Comparison of ENCODE assay signal across 17 cellular contexts in genomic region chr4:7792616-7793015, GRCh38.
DNase-seq lines count a peak whose midpoint lies in the region; ATAC-seq, FAIRE-seq and TF ChIP-seq lines count a peak whose summit lies in the region.
"Had no signal": no experiment of that assay in that cellular context is flagged by ENCODE, and none has a peak within 500 bp of the region (broad histone marks: within the 10 kb centered on the region; RNA-seq: fewer than 3 reads in every experiment).

No MANE protein-coding gene starts in this region.

- peaks cover 15% of the 10 kb centered on the region for H3K27me3 Mint-ChIP-seq in memory B cell

- H3K27ac Mint-ChIP-seq in memory B cell, result no peak overlapping the region

- H3K36me3 ChIP-seq in Karpas-422 (ENCODE audit: insufficient read depth, low read length), result no peaks in the 10 kb centered on the region
- H3K36me3 ChIP-seq in neuronal stem cell (replicated peaks in 1 of 2; ENCODE audit: control insufficient read depth in 2 of 2, insufficient read depth in 2 of 2, low read length in 2 of 2), result peaks cover 3 to 5% of the 10 kb centered on the region in 2 donors
- peaks cover 0 to 5% of the 10 kb centered on the region in 2 donors for H3K36me3 ChIP-seq in adrenal gland (replicated peaks in 1 of 2)

- no peak overlapping the region for H3K27ac ChIP-seq in Karpas-422 (ENCODE audit: low read length)
- no peak overlapping the region for H3K27ac ChIP-seq in neuronal stem cell (replicated peaks; ENCODE audit: low read length)
- H3K27ac ChIP-seq in adrenal gland, result no peak overlapping the region
- H3K27ac ChIP-seq: left lung, PC-9, tibial artery had no signal

- intact Hi-C loops in adrenal gland (cut with DNase I), result no loop called here

- FAIRE-seq in GM12892 (lab: Jason Lieb, UNC), result peak; percentile 76
- FAIRE-seq: K562 had no signal

- H3K4me2 ChIP-seq in Karpas-422 (ENCODE audit: low read depth, low read length, poor library complexity, severe bottlenecking) (peak overlapping the region; percentile 24), neuronal stem cell (ENCODE audit: insufficient read depth, low read length, poor library complexity, severe bottlenecking) (no peak overlapping the region)
- H3K4me2 ChIP-seq: PC-9 had no signal

- H3K4me1 Mint-ChIP-seq in memory B cell, result peaks cover 8% of the 10 kb centered on the region

- H2BK15ac ChIP-seq in neuronal stem cell (ENCODE audit: low read length), result no peak overlapping the region

- DNase-seq in GM12892 (ENCODE audit: insufficient read length) (no peak), Karpas-422 (peak; percentile 60), memory B cell (ENCODE audit: low spot score in 2 of 2) (peak in 1 of 2 donors; percentile 19), neuronal stem cell (ENCODE audit: low spot score) (no peak), adrenal gland (no peak)
- DNase-seq: activated T-cell treated with anti-CD3 and anti-CD28 coated beads for 4 hours, AML-193, DMS79, left lung, NCI-H1417 treated with DMSO at 0.1 percent for 48 hours, NCI-H446 treated with DMSO at 0.1 percent for 48 hours, PC-9, tibial artery had no signal

- no peak overlapping the region for H4K8ac ChIP-seq in neuronal stem cell (ENCODE audit: low read depth, low read length)

- no peak overlapping the region for H3K14ac ChIP-seq in neuronal stem cell (ENCODE audit: low read length)

- TF ChIP-seq CTCF in adrenal gland (IDR thresholded peaks at IDR 0.05), result no peak

- no peaks in the 10 kb centered on the region for H3K36me3 Mint-ChIP-seq in memory B cell

- no peaks in the 10 kb centered on the region for H3K9me2 ChIP-seq in Karpas-422 (replicated peaks; ENCODE audit: insufficient read depth, low read length)

- H2BK5ac ChIP-seq in neuronal stem cell (ENCODE audit: low read length), result no peak overlapping the region

- TF ChIP-seq POLR2A in GM12892 (IDR thresholded peaks at IDR 0.05; ENCODE audit: low read depth, low read length) (no peak), adrenal gland (IDR thresholded peaks at IDR 0.05) (no peak)

- no peak overlapping the region for H2AK5ac ChIP-seq in neuronal stem cell (ENCODE audit: low read depth, low read length)

- no peak overlapping the region for H3K23ac ChIP-seq in neuronal stem cell (ENCODE audit: low read depth, low read length, poor library complexity)

- peak overlapping the region; percentile 58 for H3K4me3 Mint-ChIP-seq in memory B cell

- peaks cover under 1% of the 10 kb centered on the region for H3K9me3 Mint-ChIP-seq in memory B cell

- H3K27me3 ChIP-seq in Karpas-422 (ENCODE audit: low read length) (no peaks in the 10 kb centered on the region), neuronal stem cell (ENCODE audit: control insufficient read depth in 3 of 3, insufficient read depth in 3 of 3, low read depth in 1 of 3, low read length in 3 of 3) (no peaks in the 10 kb centered on the region), adrenal gland (no peaks in the 10 kb centered on the region)
- H3K27me3 ChIP-seq: left lung, tibial artery had no signal

- H4K91ac ChIP-seq in neuronal stem cell (ENCODE audit: low read depth, low read length, poor library complexity), result no peak overlapping the region

- H3K9me3 ChIP-seq in Karpas-422 (ENCODE audit: low read length) (peaks cover 5% of the 10 kb centered on the region), neuronal stem cell (replicated peaks in 1 of 2; ENCODE audit: control insufficient read depth in 2 of 2, insufficient read depth in 1 of 2, low read depth in 1 of 2, low read length in 2 of 2) (no peaks in the 10 kb centered on the region), adrenal gland (replicated peaks in 1 of 3) (no peaks in the 10 kb centered on the region)
- H3K9me3 ChIP-seq: left lung, tibial artery had no signal

- no peak overlapping the region for H2BK12ac ChIP-seq in neuronal stem cell (ENCODE audit: low read length)

- H3K4ac ChIP-seq in neuronal stem cell (ENCODE audit: low read length), result no peak overlapping the region

- H4K20me1 ChIP-seq in Karpas-422 (ENCODE audit: insufficient read depth, low read depth, low read length), result no peaks in the 10 kb centered on the region

- H3K4me3 ChIP-seq in Karpas-422 (ENCODE audit: low read length), result no peak overlapping the region
- no peak overlapping the region for H3K4me3 ChIP-seq in neuronal stem cell (ENCODE audit: low read length in 2 of 2)
- no peak overlapping the region for H3K4me3 ChIP-seq in adrenal gland
- H3K4me3 ChIP-seq: K562, left lung, PC-9, tibial artery had no signal

- H2BK120ac ChIP-seq in neuronal stem cell (ENCODE audit: low read depth, low read length), result no peak overlapping the region

- H3K4me1 ChIP-seq in Karpas-422 (ENCODE audit: low read length) (peaks cover 14% of the 10 kb centered on the region), neuronal stem cell (ENCODE audit: control insufficient read depth in 2 of 2, insufficient read depth in 1 of 2, low read depth in 1 of 2, low read length in 2 of 2) (peaks cover 5 to 9% of the 10 kb centered on the region in 2 donors), adrenal gland (replicated peaks in 1 of 2) (no peaks in the 10 kb centered on the region)

- no peak overlapping the region for H3K18ac ChIP-seq in neuronal stem cell (ENCODE audit: low read length)

- ATAC-seq in GM21576 (IDR thresholded peaks at IDR 0.05; ENCODE audit: unreplicated experiment) (peak; percentile 66), memory B cell (ENCODE audit: low read depth) (peak; percentile 98), GM19452 (IDR thresholded peaks at IDR 0.05; ENCODE audit: unreplicated experiment) (no peak), HG03097 (IDR thresholded peaks at IDR 0.05; ENCODE audit: low FRiP score, unreplicated experiment) (no peak)
- ATAC-seq: K562, left lung had no signal

- H3K9ac ChIP-seq in Karpas-422 (ENCODE audit: low read length) (no peak overlapping the region), neuronal stem cell (ENCODE audit: low read depth, low read length, poor library complexity) (no peak overlapping the region)

- H2AFZ ChIP-seq in Karpas-422 (ENCODE audit: low read length) (no peak overlapping the region), neuronal stem cell (ENCODE audit: low read length) (no peak overlapping the region)
- H2AFZ ChIP-seq: PC-9 had no signal

- no CpG with 5 or more reads among the region's 8 CpGs for WGBS in neuronal stem cell (ENCODE audit: extremely low coverage in 2 of 2, insufficient read length in 2 of 2, insufficient replicate concordance in 1 of 2), 2 donors
- WGBS in adrenal gland, 4 donors, result 73 to 86% (median 82%) methylated on average over 8 of the region's 8 CpGs

- no peaks in the 10 kb centered on the region for H3K79me1 ChIP-seq in neuronal stem cell (ENCODE audit: low read depth, low read length)

- no peaks in the 10 kb centered on the region for H3K79me2 ChIP-seq in Karpas-422 (ENCODE audit: low read length)

Comparison
In these comparisons a context has a peak if more than half of its experiments do, and no peak if none do; other contexts are left out.
1. ATAC-seq: peak in GM21576 (single experiment) and memory B cell (single experiment); none in GM19452 (single experiment) and HG03097 (single experiment).